9 cellular contexts compared by ENCODE assay signal in the genomic region with DNA sequence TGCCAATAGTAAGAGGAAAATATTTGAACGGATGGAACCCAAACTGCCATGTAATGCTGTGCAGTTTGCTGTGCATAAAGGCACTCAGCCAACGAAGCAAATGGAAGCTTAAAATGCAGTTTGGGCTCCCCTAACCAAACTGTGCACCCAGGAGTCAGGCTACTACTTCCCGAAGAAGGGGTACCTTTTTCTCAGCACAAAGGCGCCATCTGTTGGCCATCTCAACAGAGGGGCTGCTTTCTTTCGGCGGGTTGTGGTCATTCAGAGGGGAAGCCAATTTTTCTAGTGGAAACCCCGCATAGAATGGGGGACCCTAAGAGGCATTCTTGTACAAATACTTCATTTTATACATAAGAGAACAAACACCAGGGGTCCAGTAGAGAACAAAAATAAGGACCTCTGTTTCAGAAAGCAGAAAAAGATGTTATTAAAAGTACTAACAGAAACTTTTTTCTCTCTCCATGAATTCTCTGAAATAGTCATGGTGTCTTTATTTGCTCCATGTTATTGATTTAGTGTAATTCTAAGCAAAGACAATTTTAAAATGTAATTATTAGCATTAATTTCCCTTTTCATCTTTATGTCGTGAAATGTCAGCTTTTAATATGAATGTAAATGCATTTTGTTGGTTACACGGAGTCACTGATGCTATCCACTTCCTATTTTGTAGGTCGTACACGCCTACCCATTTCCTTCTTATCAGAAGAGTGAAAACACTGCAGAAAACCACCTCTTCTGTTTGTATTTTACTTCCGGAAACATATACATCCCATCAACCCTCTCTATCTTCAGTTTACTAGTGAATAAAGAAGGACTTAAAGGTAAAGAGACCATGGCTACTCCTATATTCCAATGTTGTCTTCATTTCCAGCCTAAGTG.
DNase-seq lines count a peak whose midpoint lies in the region; ATAC-seq and TF ChIP-seq lines count a peak whose summit lies in the region.
"Had no signal": no experiment of that assay in that cellular context is flagged by ENCODE, and none has a peak within 500 bp of the region (broad histone marks: within the 10 kb centered on the region; RNA-seq: fewer than 3 reads in every experiment).

No MANE protein-coding gene starts in this region.

- H3K9me3 Mint-ChIP-seq in natural killer cell: peaks cover 0 to 5% of the 10 kb centered on the region in 2 donors
- H3K9me3 Mint-ChIP-seq in natural killer cell treated with Interleukin-12 subunit alpha and Interleukin-12 subunit beta and Interleukin-15 and Interleukin-18, amount 100 ng/mL, for 72 hours: peaks cover 2% of the 10 kb centered on the region
- H3K9me3 Mint-ChIP-seq: activated naive CD8-positive, alpha-beta T cell treated with anti-CD3 and anti-CD28 coated beads, Interleukin-2, amount 10 ng/mL, durations not matched to agents 7 days and 5 days had no signal

- H3K36me3 ChIP-seq in iPS DF 6.9 (ENCODE audit: control insufficient read depth, insufficient read depth, low read length): no peaks in the 10 kb centered on the region
- no peaks in the 10 kb centered on the region for H3K36me3 ChIP-seq in stomach

- no peak for TF ChIP-seq EP300 in stomach (IDR thresholded peaks at IDR 0.05)

- H3K4me1 ChIP-seq in iPS DF 6.9 (ENCODE audit: control insufficient read depth, insufficient read depth, low read length) (no peaks in the 10 kb centered on the region), stomach (no peaks in the 10 kb centered on the region)

- intact Hi-C loops in natural killer cell (cut with micrococcal nuclease) (no loop called here), stomach (cut with DNase I; ENCODE audit: low total_unique reads) (no loop called here), posterior vena cava (cut with DNase I) (no loop called here)

- H3K36me3 Mint-ChIP-seq in natural killer cell: no peaks in the 10 kb centered on the region
- H3K36me3 Mint-ChIP-seq in natural killer cell treated with Interleukin-12 subunit alpha and Interleukin-12 subunit beta and Interleukin-15 and Interleukin-18, amount 100 ng/mL, for 72 hours: no peaks in the 10 kb centered on the region
- H3K36me3 Mint-ChIP-seq: activated naive CD8-positive, alpha-beta T cell treated with anti-CD3 and anti-CD28 coated beads, Interleukin-2, amount 10 ng/mL, durations not matched to agents 7 days and 5 days had no signal

- no peak overlapping the region for H3K4me3 ChIP-seq in iPS DF 6.9 (ENCODE audit: low read length)
- H3K4me3 ChIP-seq in stomach: no peak overlapping the region

- no peak for TF ChIP-seq CTCF in natural killer cell (IDR thresholded peaks at IDR 0.05)
- peak in 1 of 7 experiments; percentile 14 for TF ChIP-seq CTCF in stomach (IDR thresholded peaks at IDR 0.05)

- no peaks in the 10 kb centered on the region for H3K27me3 Mint-ChIP-seq in natural killer cell (ENCODE audit: low read depth in 2 of 2)
- H3K27me3 Mint-ChIP-seq in natural killer cell treated with Interleukin-12 subunit alpha and Interleukin-12 subunit beta and Interleukin-15 and Interleukin-18, amount 100 ng/mL, for 72 hours: no peaks in the 10 kb centered on the region
- H3K27me3 Mint-ChIP-seq: activated naive CD8-positive, alpha-beta T cell treated with anti-CD3 and anti-CD28 coated beads, Interleukin-2, amount 10 ng/mL, durations not matched to agents 7 days and 5 days had no signal

- no peak overlapping the region for H3K27ac ChIP-seq in iPS DF 6.9 (ENCODE audit: low read length)
- H3K27ac ChIP-seq in stomach: no peak overlapping the region

- H3K27ac Mint-ChIP-seq in natural killer cell: peak overlapping the region in 1 of 2 donors; percentile 55
- no peak overlapping the region for H3K27ac Mint-ChIP-seq in natural killer cell treated with Interleukin-12 subunit alpha and Interleukin-12 subunit beta and Interleukin-15 and Interleukin-18, amount 100 ng/mL, for 72 hours
- H3K27ac Mint-ChIP-seq: activated naive CD8-positive, alpha-beta T cell treated with anti-CD3 and anti-CD28 coated beads, Interleukin-2, amount 10 ng/mL, durations not matched to agents 7 days and 5 days had no signal

- peak overlapping the region; percentile 58 for H3K4me3 Mint-ChIP-seq in natural killer cell
- H3K4me3 Mint-ChIP-seq in natural killer cell treated with Interleukin-12 subunit alpha and Interleukin-12 subunit beta and Interleukin-15 and Interleukin-18, amount 100 ng/mL, for 72 hours: no peak overlapping the region
- H3K4me3 Mint-ChIP-seq: activated naive CD8-positive, alpha-beta T cell treated with anti-CD3 and anti-CD28 coated beads, Interleukin-2, amount 10 ng/mL, durations not matched to agents 7 days and 5 days had no signal

- ATAC-seq in natural killer cell: peak in 1 of 3 donors; percentile 45
- ATAC-seq in natural killer cell treated with Interleukin-12 subunit alpha and Interleukin-12 subunit beta and Interleukin-15 and Interleukin-18, amount 100 ng/mL, for 72 hours: no peak
- no peak for ATAC-seq in GM19397 (IDR thresholded peaks at IDR 0.05; ENCODE audit: unreplicated experiment)

- H3K9me3 ChIP-seq in iPS DF 6.9 (ENCODE audit: control insufficient read depth, insufficient read depth, low read length): no peaks in the 10 kb centered on the region
- H3K9me3 ChIP-seq in stomach: no peaks in the 10 kb centered on the region

- no peak for DNase-seq in natural killer cell
- no peak for DNase-seq in natural killer cell treated with Interleukin-12 subunit alpha and Interleukin-12 subunit beta and Interleukin-15 and Interleukin-18, amount 100 ng/mL, for 72 hours (ENCODE audit: low spot score)
- DNase-seq in NCI-H2171 (lab: John Stamatoyannopoulos, UW): peak; percentile 52
- peak; percentile 29 for DNase-seq in amniotic epithelial cell (ENCODE audit: low read depth)
- DNase-seq in iPS DF 6.9 (ENCODE audit: low read depth, low spot score): peak; percentile 55
- DNase-seq in stomach: peak; percentile 42
- no peak for DNase-seq in posterior vena cava (ENCODE audit: low spot score)
- DNase-seq: activated naive CD8-positive, alpha-beta T cell treated with anti-CD3 and anti-CD28 coated beads, Interleukin-2, amount 10 ng/mL, durations not matched to agents 7 days and 5 days had no signal

- no peak for TF ChIP-seq POLR2A in stomach (IDR thresholded peaks at IDR 0.05)

- WGBS in iPS DF 6.9 (ENCODE audit: insufficient coverage, insufficient read length): no CpG with 5 or more reads among the region's 12 CpGs
- 30 to 44% (median 34%) methylated on average over 12 of the region's 12 CpGs for WGBS in stomach, 5 donors

- peaks cover 0 to 8% of the 10 kb centered on the region in 2 donors for H3K4me1 Mint-ChIP-seq in natural killer cell
- peaks cover 0 to 3% of the 10 kb centered on the region in 2 donors for H3K4me1 Mint-ChIP-seq in natural killer cell treated with Interleukin-12 subunit alpha and Interleukin-12 subunit beta and Interleukin-15 and Interleukin-18, amount 100 ng/mL, for 72 hours (ENCODE audit: low read depth in 2 of 2)
- H3K4me1 Mint-ChIP-seq: activated naive CD8-positive, alpha-beta T cell treated with anti-CD3 and anti-CD28 coated beads, Interleukin-2, amount 10 ng/mL, durations not matched to agents 7 days and 5 days had no signal

- H3K27me3 ChIP-seq in iPS DF 6.9 (ENCODE audit: control insufficient read depth, insufficient read depth, low read length) (no peaks in the 10 kb centered on the region), stomach (no peaks in the 10 kb centered on the region)

Comparison
In these comparisons a context has a peak if more than half of its experiments do, and no peak if none do; other contexts are left out.
1. DNase-seq: peak in NCI-H2171 (single experiment), amniotic epithelial cell (single experiment), iPS DF 6.9 (single experiment) and stomach (single experiment); none in natural killer cell (single experiment), natural killer cell treated with Interleukin-12 subunit alpha and Interleukin-12 subunit beta and Interleukin-15 and Interleukin-18, amount 100 ng/mL, for 72 hours (single experiment) and posterior vena cava (single experiment).